ENCODE assay signal across 8 cellular contexts in the genomic region with DNA sequence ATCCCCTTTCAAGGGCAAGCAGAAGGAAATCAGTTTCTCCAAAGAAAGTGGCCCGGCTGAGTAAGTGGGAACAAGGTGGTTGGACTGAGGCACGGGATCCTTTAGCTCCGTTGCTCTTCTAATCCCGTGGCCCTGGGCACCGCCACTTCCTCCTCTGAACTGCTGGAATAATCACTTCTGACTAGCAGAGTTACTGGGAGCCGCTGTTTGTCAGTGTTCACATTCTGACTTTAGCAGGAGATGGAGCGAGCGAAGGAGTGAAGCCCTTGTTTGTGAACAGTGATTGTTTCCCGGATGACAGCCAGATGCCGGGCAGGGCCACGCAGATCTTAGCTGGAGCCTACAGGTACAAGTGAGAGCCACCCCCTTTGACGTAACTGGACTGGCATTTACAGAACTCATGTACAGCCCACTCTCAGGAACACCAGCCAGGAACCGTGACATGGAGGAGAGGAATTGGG. TPM values are rescaled to one million over a fixed set of nuclear protein-coding genes. Genes with fewer than 3 reads are reported as not detected.
DNase-seq lines count a peak whose midpoint lies in the region; ATAC-seq and TF ChIP-seq lines count a peak whose summit lies in the region.

No MANE protein-coding gene starts in this region.

- in situ Hi-C loops in gastrocnemius medialis (cut with MboI; ENCODE audit: low sequenced_read_pairs in 4 of 4), result no loop called here

- DNase-seq in COLO668 (lab: John Stamatoyannopoulos, UW; ENCODE audit: unreplicated experiment) (peak; percentile 60), LNCaP clone FGC (ENCODE audit: low read depth) (no peak), gastrocnemius medialis (peak; percentile 23), HuH-7.5 (ENCODE audit: low spot score) (no peak), NOMO-1 (lab: John Stamatoyannopoulos, UW; ENCODE audit: unreplicated experiment in 2 of 2) (no peak)

- H3K27me3 ChIP-seq in gastrocnemius medialis, result no peaks in the 10 kb centered on the region

- ATAC-seq in gastrocnemius medialis (no peak), GM19023 (IDR thresholded peaks at IDR 0.05; ENCODE audit: unreplicated experiment) (no peak)

- intact Hi-C loops in gastrocnemius medialis (cut with DNase I; ENCODE audit: low total_unique reads), result loop anchor here (5.0 kb wide), 3 partner anchors 121 to 401 kb away; a partner anchor contains a TSS

- TF ChIP-seq CTCF in LNCaP clone FGC (IDR thresholded peaks at IDR 0.05; ENCODE audit: control insufficient read depth, extremely low read depth, insufficient read depth), result no peak
- no peak for TF ChIP-seq CTCF in gastrocnemius medialis (IDR thresholded peaks at IDR 0.05 in 4 of 5, conservative IDR thresholded peaks at IDR 0.05 in 1 of 5)

- TF ChIP-seq POLR2A in gastrocnemius medialis (IDR thresholded peaks at IDR 0.05), result no peak

- H3K36me3 ChIP-seq in gastrocnemius medialis, result peaks cover 0 to 19% of the 10 kb centered on the region in 2 donors

- peaks cover 23 to 26% of the 10 kb centered on the region in 2 donors for H3K4me1 ChIP-seq in gastrocnemius medialis

- H3K27ac ChIP-seq in angular gyrus (ENCODE audit: low read depth, low read length) (peak overlapping the region; percentile 82), gastrocnemius medialis (peak overlapping the region; percentile 86 to 95 (median 90))

- H3K9me3 ChIP-seq in gastrocnemius medialis, result no peaks in the 10 kb centered on the region

- H3K4me3 ChIP-seq in LNCaP clone FGC (ENCODE audit: low read depth, low read length) (peak overlapping the region; percentile 86), iPS-11a (ENCODE audit: low read depth, low read length) (peak overlapping the region; percentile 88), gastrocnemius medialis (peak overlapping the region; percentile 92 to 95 (median 94))

RNA-seq across cellular contexts. Expression of a gene that starts 1.3 kb away (rescaled TPM):
- 10 to 100 TPM; 34.2 to 47.4 (median 39.7) TPM for total RNA-seq in gastrocnemius medialis

Comparison
In these comparisons a context has a peak if more than half of its experiments do, and no peak if none do; other contexts are left out.
1. DNase-seq: peak in COLO668 (single experiment) and gastrocnemius medialis (2 of 2); none in LNCaP clone FGC (single experiment), HuH-7.5 (single experiment) and NOMO-1 (0 of 2).
2. Peak in every context shown above with its lines, with median percentiles within 50 percentile points of each other: H3K4me3 ChIP-seq.